In the genomic region with DNA sequence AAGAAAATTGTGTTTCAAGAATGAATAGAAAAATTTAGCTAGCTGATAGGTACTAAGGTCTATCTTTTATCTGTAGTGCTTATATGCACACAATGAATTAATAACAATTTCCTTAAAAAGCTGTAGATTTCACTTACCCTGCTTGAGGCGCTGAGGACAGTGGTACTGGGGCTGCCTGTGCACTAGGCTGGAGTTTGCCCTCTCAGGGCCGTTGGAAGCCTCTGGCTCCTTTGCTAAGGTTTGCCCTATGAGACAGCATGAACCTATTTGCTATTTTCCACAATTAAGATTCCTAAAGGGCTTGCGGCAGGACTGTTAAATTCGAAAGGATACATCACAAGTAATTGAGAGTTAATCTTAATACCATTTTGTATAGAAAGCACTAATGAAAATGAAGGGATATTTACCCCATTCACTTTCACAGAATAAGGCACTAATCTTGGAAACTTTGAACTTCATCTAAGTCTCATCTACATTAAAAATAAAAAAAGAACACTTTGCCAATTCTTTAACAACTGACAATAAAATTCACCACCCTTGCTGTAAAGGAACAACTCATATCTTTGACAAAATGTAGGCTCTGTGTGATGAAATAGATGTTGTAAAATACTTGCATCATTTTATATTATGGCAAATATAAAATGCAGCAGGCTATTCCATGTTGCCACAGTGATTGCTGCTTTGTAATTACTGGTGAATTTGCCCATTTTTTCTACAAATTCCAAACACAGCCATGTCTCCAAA, we compare ENCODE assay signal across 23 cellular contexts.
"Had no signal": no experiment of that assay in that cellular context is flagged by ENCODE, and none has a peak within 500 bp of the region (broad histone marks: within the 10 kb centered on the region; RNA-seq: fewer than 3 reads in every experiment).

No MANE protein-coding gene starts in this region.

- H3K4me3 Mint-ChIP-seq: activated CD8-positive, alpha-beta T cell treated with anti-CD3 and anti-CD28 coated beads, Interleukin-2, amount 10 ng/mL, durations not matched to agents 7 days and 5 days; activated naive CD8-positive, alpha-beta T cell treated with anti-CD3 and anti-CD28 coated beads, Interleukin-2, amount 10 ng/mL, durations not matched to agents 7 days and 5 days had no signal

- H3K9me3 ChIP-seq: adrenal gland had no signal

- H3K36me3 Mint-ChIP-seq: activated naive CD8-positive, alpha-beta T cell treated with anti-CD3 and anti-CD28 coated beads, Interleukin-2, amount 10 ng/mL, durations not matched to agents 7 days and 5 days had no signal

- H3K4me1 ChIP-seq: adrenal gland had no signal

- H3K27ac Mint-ChIP-seq: activated CD8-positive, alpha-beta T cell treated with anti-CD3 and anti-CD28 coated beads, Interleukin-2, amount 10 ng/mL, durations not matched to agents 7 days and 5 days; activated naive CD8-positive, alpha-beta T cell treated with anti-CD3 and anti-CD28 coated beads, Interleukin-2, amount 10 ng/mL, durations not matched to agents 7 days and 5 days had no signal

- ATAC-seq: activated CD8-positive, alpha-beta T cell treated with anti-CD3 and anti-CD28 coated beads, Interleukin-2, amount 10 ng/mL, durations not matched to agents 7 days and 5 days had no signal

- H3K27ac ChIP-seq: adrenal gland, SK-N-MC, VCaP had no signal

- H3K36me3 ChIP-seq: adrenal gland had no signal

- DNase-seq: activated CD4-positive, alpha-beta T cell treated with anti-CD3 and anti-CD28 coated beads for 4 hours; activated CD4-positive, alpha-beta T cell treated with anti-CD3 and anti-CD28 coated beads, Interleukin-2, amount 50 U/mL, for 4 hours; activated CD8-positive, alpha-beta memory T cell treated with anti-CD3 and anti-CD28 coated beads, Interleukin-2, amount 50 U/mL, for 48 hours; activated CD8-positive, alpha-beta T cell treated with anti-CD3 and anti-CD28 coated beads, Interleukin-2, amount 10 ng/mL, durations not matched to agents 7 days and 5 days; activated naive CD4-positive, alpha-beta T cell treated with anti-CD3 and anti-CD28 coated beads, Interleukin-2, amount 50 U/mL, for 16 hours; activated naive CD8-positive, alpha-beta T cell treated with anti-CD3 and anti-CD28 coated beads, Interleukin-2, amount 10 ng/mL, durations not matched to agents 7 days and 5 days; activated T-cell treated with anti-CD3 and anti-CD28 coated beads, Interleukin-2, amount 50 U/mL, for 1 hour; adrenal gland; anterior cingulate cortex; cerebellar nuclear complex; Kasumi-1; NCI-H1105 treated with DMSO at 0.1 percent for 48 hours; NCI-H187 treated with DMSO at 0.1 percent for 48 hours; NCI-H2081 treated with DMSO at 0.1 percent for 48 hours; NCI-H2171 treated with DMSO at 0.1 percent for 48 hours; NCI-H226; NCI-H510A; NCI-H526 treated with DMSO at 0.1 percent for 48 hours; NK-92 treated with Interleukin-12 subunit alpha and Interleukin-12 subunit beta, amount 100 ng/mL, for 24 hours; SIG-M5; T-helper 1 cell had no signal

- H3K27me3 ChIP-seq: adrenal gland had no signal

- H3K9me3 Mint-ChIP-seq: activated naive CD8-positive, alpha-beta T cell treated with anti-CD3 and anti-CD28 coated beads, Interleukin-2, amount 10 ng/mL, durations not matched to agents 7 days and 5 days had no signal

- H3K4me3 ChIP-seq: adrenal gland, SK-N-MC had no signal
